Comparison of ENCODE assay signal across 27 cellular contexts in the genomic region with DNA sequence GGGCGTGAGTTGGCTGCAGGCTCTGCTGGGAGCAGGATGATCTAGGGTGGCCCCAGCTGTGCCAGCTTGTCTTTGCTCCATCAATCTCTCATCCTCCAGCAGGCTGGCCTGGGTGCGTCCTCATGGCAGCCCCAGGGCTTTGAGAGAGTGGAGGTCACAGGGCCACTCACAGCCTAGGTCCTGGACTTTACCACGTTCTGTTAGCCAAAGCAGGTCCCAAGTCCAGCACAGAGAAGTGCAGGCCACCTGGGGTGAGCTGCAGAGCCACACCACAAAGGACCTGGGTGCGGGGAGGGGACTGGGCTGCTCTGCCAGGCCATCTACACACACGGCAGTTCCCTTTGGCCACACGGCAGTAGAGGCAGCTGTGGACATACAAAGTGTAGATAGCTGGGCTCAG. TPM values are rescaled to one million over a fixed set of nuclear protein-coding genes. Genes with fewer than 3 reads are reported as not detected.
A peak's percentile ranks its signal among the peaks of the same experiment; 100 is the strongest.
DNase-seq lines count a peak whose midpoint lies in the region; ATAC-seq and TF ChIP-seq lines count a peak whose summit lies in the region.
"Had no signal": no experiment of that assay in that cellular context is flagged by ENCODE, and none has a peak within 500 bp of the region (broad histone marks: within the 10 kb centered on the region; RNA-seq: fewer than 3 reads in every experiment).

No MANE protein-coding gene starts in this region.

- intact Hi-C loops in CD4-positive, alpha-beta T cell (cut with DNase I, micrococcal nuclease) = no loop called here
- intact Hi-C loops in Calu3 (cut with micrococcal nuclease; ENCODE audit: unreplicated experiment) = no loop called here

- no TSS peak for BruUV-seq in Calu3 (replicated peaks; lab: Mats Ljungman, UMichigan)

- H3K27ac Mint-ChIP-seq in CD4-positive, alpha-beta T cell = peak overlapping the region; percentile 36
- H3K27ac Mint-ChIP-seq in Calu3 (ENCODE audit: unreplicated experiment) (peak overlapping the region; percentile 41), chondrocyte (ENCODE audit: unreplicated experiment) (peak overlapping the region; percentile 32), neural crest cell (ENCODE audit: unreplicated experiment) (no peak overlapping the region)
- H3K27ac Mint-ChIP-seq: activated naive CD4-positive, alpha-beta T cell treated with anti-CD3 and anti-CD28 coated beads for 36 hours; activated T-cell treated with anti-CD3 and anti-CD28 coated beads, Interleukin-2, amount 50 U/mL, for 72 hours had no signal

- no peaks in the 10 kb centered on the region for H3K4me1 ChIP-seq in foreskin keratinocyte

- no peak for ATAC-seq in CD4-positive, alpha-beta T cell (ENCODE audit: poor library complexity)
- ATAC-seq in foreskin keratinocyte (no peak), GM21423 (IDR thresholded peaks at IDR 0.05; ENCODE audit: unreplicated experiment) (no peak)
- ATAC-seq: activated T-cell treated with anti-CD3 and anti-CD28 coated beads, Interleukin-2, amount 50 U/mL, for 72 hours; gastroesophageal sphincter; GM12878; lower lobe of right lung; right cardiac atrium had no signal

- no peaks in the 10 kb centered on the region for H3K27me3 ChIP-seq in CD4-positive, alpha-beta T cell (ENCODE audit: control insufficient read depth, insufficient read depth, low read length)
- no peaks in the 10 kb centered on the region for H3K27me3 ChIP-seq in foreskin keratinocyte
- H3K27me3 ChIP-seq: ascending aorta, gastroesophageal sphincter, spleen had no signal

- H3K4me3 Mint-ChIP-seq in CD4-positive, alpha-beta T cell = no peak overlapping the region
- H3K4me3 Mint-ChIP-seq in Calu3 (ENCODE audit: low read depth, unreplicated experiment) = no peak overlapping the region
- H3K4me3 Mint-ChIP-seq in chondrocyte (ENCODE audit: unreplicated experiment) = no peak overlapping the region
- peak overlapping the region; percentile 87 for H3K4me3 Mint-ChIP-seq in neural crest cell
- H3K4me3 Mint-ChIP-seq: activated naive CD4-positive, alpha-beta T cell treated with anti-CD3 and anti-CD28 coated beads for 36 hours; activated T-cell treated with anti-CD3 and anti-CD28 coated beads, Interleukin-2, amount 50 U/mL, for 72 hours; CD14-positive monocyte had no signal

- no peak for TF ChIP-seq CTCF in CD4-positive, alpha-beta T cell (IDR thresholded peaks at IDR 0.05)
- TF ChIP-seq CTCF in Calu3 (IDR thresholded peaks at IDR 0.05; ENCODE audit: unreplicated experiment) = no peak
- TF ChIP-seq CTCF in chondrocyte (IDR thresholded peaks at IDR 0.05) = no peak
- TF ChIP-seq CTCF in neural crest cell (conservative IDR thresholded peaks at IDR 0.05) = no peak
- TF ChIP-seq CTCF in foreskin keratinocyte (conservative IDR thresholded peaks at IDR 0.05) = no peak

- no peak for DNase-seq in CD4-positive, alpha-beta T cell
- DNase-seq in Calu3 (no peak), chondrocyte (ENCODE audit: low spot score) (no peak), neural crest cell (ENCODE audit: low read depth, low spot score) (no peak), foreskin keratinocyte (no peak), hippocampal formation (lab: John Stamatoyannopoulos, UW) (no peak)
- DNase-seq: activated CD4-positive, alpha-beta T cell treated with anti-CD3 and anti-CD28 coated beads for 4 hours; activated naive CD4-positive, alpha-beta T cell treated with anti-CD3 and anti-CD28 coated beads for 36 hours; activated T-cell treated with anti-CD3 and anti-CD28 coated beads, Interleukin-2, amount 50 U/mL, for 72 hours; central memory CD4-positive, alpha-beta T cell; dermis blood vessel endothelial cell; GM23248; islet precursor cell; lower lobe of right lung; NCI-H1694; NCI-H446 treated with DMSO at 0.1 percent for 48 hours; NCI-H82; right cardiac atrium; spleen; stimulated activated CD4-positive, alpha-beta T cell treated with anti-CD3 and anti-CD28 coated beads, Interleukin-2, amount 100 ng/mL, for 48 hours had no signal

- peaks cover 1% of the 10 kb centered on the region for H3K4me1 Mint-ChIP-seq in CD4-positive, alpha-beta T cell (ENCODE audit: low read depth)
- H3K4me1 Mint-ChIP-seq in Calu3 (ENCODE audit: low read depth, unreplicated experiment) (peaks cover 7% of the 10 kb centered on the region), chondrocyte (ENCODE audit: low read depth) (peaks cover 13% of the 10 kb centered on the region), neural crest cell (peaks cover 38% of the 10 kb centered on the region)
- H3K4me1 Mint-ChIP-seq: CD14-positive monocyte had no signal

- H3K27ac ChIP-seq in CD4-positive, alpha-beta T cell (ENCODE audit: low read depth, low read length) = no peak overlapping the region
- no peak overlapping the region for H3K27ac ChIP-seq in foreskin keratinocyte
- H3K27ac ChIP-seq: ascending aorta, GM23248, lower lobe of right lung, parathyroid adenoma had no signal

- H3K9me3 Mint-ChIP-seq in CD4-positive, alpha-beta T cell = no peaks in the 10 kb centered on the region
- no peaks in the 10 kb centered on the region for H3K9me3 Mint-ChIP-seq in Calu3 (ENCODE audit: low read depth, unreplicated experiment)
- H3K9me3 Mint-ChIP-seq in chondrocyte (ENCODE audit: low read depth) = no peaks in the 10 kb centered on the region
- H3K9me3 Mint-ChIP-seq in neural crest cell = no peaks in the 10 kb centered on the region
- H3K9me3 Mint-ChIP-seq: activated naive CD4-positive, alpha-beta T cell treated with anti-CD3 and anti-CD28 coated beads for 36 hours; activated T-cell treated with anti-CD3 and anti-CD28 coated beads, Interleukin-2, amount 50 U/mL, for 72 hours; CD14-positive monocyte; nephron had no signal

- POLR2A ChIA-PET in CD4-positive, alpha-beta T cell (lab: Charles Lee) = no interaction called here

- no peaks in the 10 kb centered on the region for H3K27me3 Mint-ChIP-seq in CD4-positive, alpha-beta T cell
- H3K27me3 Mint-ChIP-seq in Calu3 (ENCODE audit: unreplicated experiment) (no peaks in the 10 kb centered on the region), chondrocyte (ENCODE audit: low read depth) (no peaks in the 10 kb centered on the region), neural crest cell (ENCODE audit: low read depth) (peaks cover 26% of the 10 kb centered on the region)

- peaks cover 35% of the 10 kb centered on the region for H3K36me3 Mint-ChIP-seq in CD4-positive, alpha-beta T cell (ENCODE audit: low read depth)
- H3K36me3 Mint-ChIP-seq in Calu3 (ENCODE audit: insufficient read depth, unreplicated experiment) (peaks cover 73% of the 10 kb centered on the region), chondrocyte (ENCODE audit: low read depth) (peaks cover 18% of the 10 kb centered on the region), neural crest cell (ENCODE audit: low read depth) (peaks cover 12% of the 10 kb centered on the region)

- CTCF ChIA-PET in CD4-positive, alpha-beta T cell (lab: Charles Lee) = no interaction called here
- CTCF ChIA-PET in Calu3 (lab: Charles Lee) = interaction anchor here (0.6 kb wide), 1 partner anchor 19 kb away, joined by 3 read pairs; no protein-coding TSS in a partner anchor

- no peaks in the 10 kb centered on the region for H3K9me3 ChIP-seq in CD4-positive, alpha-beta T cell (ENCODE audit: control insufficient read depth, low read length)
- H3K9me3 ChIP-seq: ascending aorta, gastroesophageal sphincter, lower lobe of right lung, spleen had no signal

RNA-seq across cellular contexts. Expression of a gene that starts 30.2 kb away (rescaled TPM):
- 100 to 1,000 TPM; 249 to 264 TPM for total RNA-seq in CD4-positive, alpha-beta T cell
- total RNA-seq in Calu3 (2022) (104 and 110 TPM in 2 replicates), chondrocyte (22.8 to 26.7 TPM (median 23.4 TPM) in 3 replicates), neural crest cell (128 and 132 TPM in 2 replicates), foreskin keratinocyte (113 and 118 TPM in 2 replicates)
- 67.3 and 72.1 TPM in 2 replicates for polyA plus RNA-seq in foreskin keratinocyte
